ENCODE assay signal across 12 cellular contexts in genomic region chr7:133641436-133641835, GRCh38.
DNase-seq lines count a peak whose midpoint lies in the region; ATAC-seq and TF ChIP-seq lines count a peak whose summit lies in the region.
"Had no signal": no experiment of that assay in that cellular context is flagged by ENCODE, and none has a peak within 500 bp of the region (broad histone marks: within the 10 kb centered on the region; RNA-seq: fewer than 3 reads in every experiment).

No MANE protein-coding gene starts in this region.

- DNase-seq in BE2C (no peak), HCT116 (ENCODE audit: low read depth, low spot score) (no peak), foreskin keratinocyte (peak in 1 of 2 donors; percentile 4), NCI-H524 (lab: John Stamatoyannopoulos, UW) (no peak)
- no peak for DNase-seq in effector memory CD4-positive, alpha-beta T cell
- DNase-seq: CD8-positive, alpha-beta T cell; NCI-H1092 treated with DMSO at 0.1 percent for 48 hours; NCI-H1694; SHP77 had no signal

- H3K27ac ChIP-seq in HCT116 (ENCODE audit: low read depth, low read length): no peak overlapping the region
- no peak overlapping the region for H3K27ac ChIP-seq in OCI-LY1 (ENCODE audit: low read depth, low read length, poor library complexity, severe bottlenecking)
- no peak overlapping the region for H3K27ac ChIP-seq in foreskin keratinocyte
- no peak overlapping the region for H3K27ac ChIP-seq in effector memory CD4-positive, alpha-beta T cell (ENCODE audit: insufficient read depth, low read length, poor library complexity, severe bottlenecking)

- intact Hi-C loops in HCT116 (cut with micrococcal nuclease): no loop called here

- no peaks in the 10 kb centered on the region; the same call in 1 of the 2 replicates for H3F3A ChIP-seq in OCI-LY1 (ENCODE audit: insufficient read depth, low read length)

- H2AFZ ChIP-seq in HCT116 (ENCODE audit: low read depth, low read length, poor library complexity, severe bottlenecking): no peak overlapping the region
- no peak overlapping the region for H2AFZ ChIP-seq in OCI-LY1 (ENCODE audit: low read length)

- H3K4me3 ChIP-seq in BE2C (ENCODE audit: low read depth, low read length) (no peak overlapping the region), HCT116 (replicated peaks in 1 of 2; ENCODE audit: low read depth in 1 of 2, low read length in 2 of 2) (no peak overlapping the region), OCI-LY1 (ENCODE audit: low read depth, low read length, poor library complexity, severe bottlenecking) (no peak overlapping the region)
- H3K4me3 ChIP-seq in effector memory CD4-positive, alpha-beta T cell (ENCODE audit: insufficient read depth, low read depth, low read length, poor library complexity, severe bottlenecking): no peak overlapping the region

- H3K79me2 ChIP-seq in HCT116 (ENCODE audit: insufficient read depth, low read length) (no peaks in the 10 kb centered on the region), OCI-LY1 (ENCODE audit: insufficient read depth, low read length) (no peaks in the 10 kb centered on the region)

- TF ChIP-seq CTCF in BE2C (IDR thresholded peaks at IDR 0.05; ENCODE audit: low read depth, low read length) (peak; percentile 20; the same call in 1 of the 2 replicates), HCT116 (IDR thresholded peaks at IDR 0.05 in 2 of 3, conservative IDR thresholded peaks at IDR 0.05 in 1 of 3; ENCODE audit: borderline replicate concordance in 1 of 3, insufficient read depth in 1 of 3, low read depth in 2 of 3, low read length in 2 of 3) (peak in 1 of 3 experiments; percentile 19; a peak in 1 of 6 replicates), OCI-LY1 (IDR thresholded peaks at IDR 0.05; ENCODE audit: low read length) (peak; percentile 16; the same call in 1 of the 2 replicates), foreskin keratinocyte (conservative IDR thresholded peaks at IDR 0.05) (peak; percentile 35)

- H3K9me2 ChIP-seq in HCT116 (ENCODE audit: insufficient read depth): no peaks in the 10 kb centered on the region
- no peaks in the 10 kb centered on the region for H3K9me2 ChIP-seq in OCI-LY1 (ENCODE audit: low read depth, low read length)

- TF ChIP-seq RAD21 in HCT116 (IDR thresholded peaks at IDR 0.05; ENCODE audit: low read depth): no peak

- H3K4me1 ChIP-seq in BE2C (peaks cover 10% of the 10 kb centered on the region), HCT116 (ENCODE audit: control insufficient read depth in 1 of 2, insufficient read depth in 2 of 2, low read length in 2 of 2) (no peaks in the 10 kb centered on the region), OCI-LY1 (ENCODE audit: insufficient read depth, low read length, severe bottlenecking) (no peaks in the 10 kb centered on the region), foreskin keratinocyte (peaks cover 11% of the 10 kb centered on the region)
- no peaks in the 10 kb centered on the region for H3K4me1 ChIP-seq in effector memory CD4-positive, alpha-beta T cell (ENCODE audit: control insufficient read depth, insufficient read depth, low read length, poor library complexity, severe bottlenecking)

- ATAC-seq in HCT116: no peak
- ATAC-seq in foreskin keratinocyte: no peak
- no peak for ATAC-seq in GM19463 (IDR thresholded peaks at IDR 0.05; ENCODE audit: unreplicated experiment)
- ATAC-seq: CD8-positive, alpha-beta T cell; Panc1 had no signal

- TF ChIP-seq POLR2A in HCT116 (IDR thresholded peaks at IDR 0.05; ENCODE audit: borderline replicate concordance, extremely low read depth, insufficient read depth, insufficient read length): no peak

- H4K20me1 ChIP-seq in HCT116 (ENCODE audit: insufficient read depth): no peaks in the 10 kb centered on the region
- H4K20me1 ChIP-seq in OCI-LY1 (ENCODE audit: insufficient read depth, low read length): 0 out of 2 replicates have a peak, but pooled peaks cover 3% of the 10 kb centered on the region

- BruUV-seq in HCT116 (replicated peaks; lab: Mats Ljungman, UMichigan): no TSS peak

- H3K36me3 ChIP-seq in BE2C (no peaks in the 10 kb centered on the region), HCT116 (ENCODE audit: control insufficient read depth in 1 of 2, insufficient read depth in 2 of 2, low read length in 2 of 2) (no peaks in the 10 kb centered on the region), OCI-LY1 (ENCODE audit: insufficient read depth, low read length) (no peaks in the 10 kb centered on the region)
- H3K36me3 ChIP-seq in effector memory CD4-positive, alpha-beta T cell (ENCODE audit: control insufficient read depth, insufficient read depth, low read length): no peaks in the 10 kb centered on the region

- 0 out of 2 replicates have a peak, but pooled peaks cover 2% of the 10 kb centered on the region for H3K9me3 ChIP-seq in BE2C
- H3K9me3 ChIP-seq in HCT116 (ENCODE audit: control insufficient read depth in 1 of 2, insufficient read depth in 1 of 2, low read depth in 1 of 2, low read length in 2 of 2): no peaks in the 10 kb centered on the region
- H3K9me3 ChIP-seq in OCI-LY1 (ENCODE audit: low read length): no peaks in the 10 kb centered on the region
- no peaks in the 10 kb centered on the region for H3K9me3 ChIP-seq in effector memory CD4-positive, alpha-beta T cell (ENCODE audit: control insufficient read depth, low read length)

- POLR2A ChIA-PET in HCT116 (lab: Charles Lee): no interaction called here

- H3K27me3 ChIP-seq in BE2C: no peaks in the 10 kb centered on the region
- H3K27me3 ChIP-seq in HCT116 (ENCODE audit: insufficient read depth, low read length): no peaks in the 10 kb centered on the region
- H3K27me3 ChIP-seq in OCI-LY1 (ENCODE audit: insufficient read depth, low read length): no peaks in the 10 kb centered on the region
- no peaks in the 10 kb centered on the region for H3K27me3 ChIP-seq in foreskin keratinocyte
- H3K27me3 ChIP-seq in effector memory CD4-positive, alpha-beta T cell (replicated peaks; ENCODE audit: control insufficient read depth, insufficient read depth, low read length, poor library complexity, severe bottlenecking): no peaks in the 10 kb centered on the region

- H3K4me2 ChIP-seq in HCT116 (ENCODE audit: low read length) (no peak overlapping the region), OCI-LY1 (ENCODE audit: low read length) (no peak overlapping the region)

- RAD21 ChIA-PET in HCT116 (lab: Charles Lee; ENCODE audit: low non-redundant PET in 1 of 2, low total read pairs in 2 of 2, uncharacterized antibody in 2 of 2, unreplicated experiment in 2 of 2): no interaction called here

- no peak overlapping the region for H3K9ac ChIP-seq in HCT116 (ENCODE audit: low read length)
- no peak overlapping the region for H3K9ac ChIP-seq in OCI-LY1 (ENCODE audit: low read length)

- CTCF ChIA-PET in HCT116 (lab: Charles Lee): no interaction called here

TF ChIP-seq in HCT116, 20 proteins besides CTCF, POLR2A, EP300 and RAD21:
- peak; percentile 38 for TF ChIP-seq REST (IDR thresholded peaks at IDR 0.05; ENCODE audit: low read depth)
- no peak for TF ChIP-seq ELF1 (IDR thresholded peaks at IDR 0.05; ENCODE audit: borderline replicate concordance, low read depth)
